7 cellular contexts compared by ENCODE assay signal in genomic region chr7:149261321-149261828, GRCh38. TPM values are rescaled to one million over a fixed set of nuclear protein-coding genes. Genes with fewer than 3 reads are reported as not detected.
DNase-seq lines count a peak whose midpoint lies in the region; ATAC-seq and TF ChIP-seq lines count a peak whose summit lies in the region.

No MANE protein-coding gene starts in this region.

- DNase-seq in GM12865 (ENCODE audit: low read depth): peak; percentile 26
- peak; percentile 38 for DNase-seq in T-helper 2 cell treated with Interferon-gamma antibody and Interleukin-4, amounts not matched to agents 5 μg/mL and 100 μg/mL, for 36 hours (ENCODE audit: low spot score)
- DNase-seq in esophagus squamous epithelium (lab: John Stamatoyannopoulos, UW): no peak
- peak; percentile 22 for DNase-seq in neural progenitor cell (ENCODE audit: low spot score)
- no peak for DNase-seq in hepatic stellate cell (ENCODE audit: low spot score)
- no peak for DNase-seq in stimulated activated naive CD4-positive, alpha-beta T cell treated with Interleukin-2 at 50 U/mL for 16 hours (lab: John Stamatoyannopoulos, UW)

- H3K36me3 ChIP-seq in esophagus squamous epithelium: peaks cover 0 to 27% (median 2%) of the 10 kb centered on the region in 3 donors
- no peaks in the 10 kb centered on the region for H3K36me3 ChIP-seq in neural progenitor cell

- peak overlapping the region; percentile 92 for H2AFZ ChIP-seq in neural progenitor cell (replicated peaks)

- peak overlapping the region; percentile 86 to 97 (median 94) for H3K27ac ChIP-seq in esophagus squamous epithelium
- H3K27ac ChIP-seq in neural progenitor cell: no peak overlapping the region

- H4K20me1 ChIP-seq in neural progenitor cell (ENCODE audit: low read depth): peaks cover 4% of the 10 kb centered on the region

- no peak for TF ChIP-seq POLR2A in esophagus squamous epithelium (IDR thresholded peaks at IDR 0.05)

- H3K9me3 ChIP-seq in esophagus squamous epithelium: no peaks in the 10 kb centered on the region
- no peaks in the 10 kb centered on the region for H3K9me3 ChIP-seq in neural progenitor cell (ENCODE audit: low read depth)

- intact Hi-C loops in esophagus squamous epithelium (cut with DNase I): no loop called here

- peaks cover 8% of the 10 kb centered on the region for H3K36me3 Mint-ChIP-seq in T-helper 2 cell treated with Interferon-gamma antibody and Interleukin-4, amounts not matched to agents 5 μg/mL and 100 μg/mL, for 36 hours (ENCODE audit: low read depth)
- peaks cover 14% of the 10 kb centered on the region for H3K36me3 Mint-ChIP-seq in neural progenitor cell

- no peaks in the 10 kb centered on the region for H3K9me3 Mint-ChIP-seq in T-helper 2 cell treated with Interferon-gamma antibody and Interleukin-4, amounts not matched to agents 5 μg/mL and 100 μg/mL, for 36 hours
- no peaks in the 10 kb centered on the region for H3K9me3 Mint-ChIP-seq in neural progenitor cell

- H3K4me3 Mint-ChIP-seq in T-helper 2 cell treated with Interferon-gamma antibody and Interleukin-4, amounts not matched to agents 5 μg/mL and 100 μg/mL, for 36 hours: peak overlapping the region; percentile 83
- peak overlapping the region; percentile 85 for H3K4me3 Mint-ChIP-seq in neural progenitor cell

- peak overlapping the region; percentile 88 for H3K27ac Mint-ChIP-seq in T-helper 2 cell treated with Interferon-gamma antibody and Interleukin-4, amounts not matched to agents 5 μg/mL and 100 μg/mL, for 36 hours
- H3K27ac Mint-ChIP-seq in neural progenitor cell: peak overlapping the region; percentile 46

- no peak overlapping the region for H3K9ac ChIP-seq in neural progenitor cell

- TF ChIP-seq CTCF in GM12865 (IDR thresholded peaks at IDR 0.05; ENCODE audit: insufficient read depth, low read depth, low read length, missing control alignments) (no peak), esophagus squamous epithelium (IDR thresholded peaks at IDR 0.05) (no peak), neural progenitor cell (IDR thresholded peaks at IDR 0.05) (no peak)

- peaks cover 13% of the 10 kb centered on the region for H3F3A ChIP-seq in neural progenitor cell (ENCODE audit: low read depth)

- H3K4me1 ChIP-seq in esophagus squamous epithelium (peaks cover 0 to 45% (median 11%) of the 10 kb centered on the region in 3 donors), neural progenitor cell (no peaks in the 10 kb centered on the region)

- H3K27me3 ChIP-seq in esophagus squamous epithelium: no peaks in the 10 kb centered on the region
- peaks cover 21% of the 10 kb centered on the region for H3K27me3 ChIP-seq in neural progenitor cell

- WGBS in esophagus squamous epithelium, 2 donors: 1 to 7% methylated on average over 8 to 16 of the region's 16 CpGs

- peaks cover 17% of the 10 kb centered on the region for H3K4me1 Mint-ChIP-seq in T-helper 2 cell treated with Interferon-gamma antibody and Interleukin-4, amounts not matched to agents 5 μg/mL and 100 μg/mL, for 36 hours (ENCODE audit: low read depth)
- H3K4me1 Mint-ChIP-seq in neural progenitor cell: peaks cover 10% of the 10 kb centered on the region

- peak overlapping the region; percentile 94 for H3K4me3 ChIP-seq in GM12865 (ENCODE audit: low read depth, low read length)
- H3K4me3 ChIP-seq in esophagus squamous epithelium: peak overlapping the region; percentile 56 to 86 (median 63)
- H3K4me3 ChIP-seq in neural progenitor cell: peak overlapping the region; percentile 56

- H3K4me2 ChIP-seq in neural progenitor cell: peak overlapping the region; percentile 86

- H3K79me2 ChIP-seq in neural progenitor cell (ENCODE audit: low read depth): no peaks in the 10 kb centered on the region

- ATAC-seq in HG02678 (IDR thresholded peaks at IDR 0.05; ENCODE audit: unreplicated experiment): peak; percentile 1

- no peaks in the 10 kb centered on the region for H3K27me3 Mint-ChIP-seq in T-helper 2 cell treated with Interferon-gamma antibody and Interleukin-4, amounts not matched to agents 5 μg/mL and 100 μg/mL, for 36 hours (ENCODE audit: low read depth)
- no peaks in the 10 kb centered on the region for H3K27me3 Mint-ChIP-seq in neural progenitor cell (ENCODE audit: insufficient read depth, low read depth)

RNA-seq across cellular contexts. Expression of gene ZNF783, which starts 0.6 kb away (rescaled TPM):
- 10 to 100 TPM in 1 of 4 donors, 1 to 10 TPM in 3; 3.1 to 15.6 (median 4.8) TPM for total RNA-seq in esophagus squamous epithelium
- 5.5 and 12.0 TPM in 2 replicates for total RNA-seq in neural progenitor cell (ENCODE audit: low replicate concordance)

RNA-seq across cellular contexts. Expression of gene ZNF212, which starts 21.9 kb away (rescaled TPM):
- total RNA-seq in esophagus squamous epithelium (10 to 100 TPM in 2 of 4 donors, 1 to 10 TPM in 2; 8.0 to 11.1 (median 10.2) TPM), neural progenitor cell (ENCODE audit: low replicate concordance) (11.2 and 15.7 TPM in 2 replicates)

Comparison
In these comparisons a context has a peak if more than half of its experiments do, and no peak if none do; other contexts are left out.
1. DNase-seq: peak in GM12865 (single experiment), T-helper 2 cell treated with Interferon-gamma antibody and Interleukin-4, amounts not matched to agents 5 μg/mL and 100 μg/mL, for 36 hours (single experiment) and neural progenitor cell (single experiment); none in esophagus squamous epithelium (single experiment), hepatic stellate cell (single experiment) and stimulated activated naive CD4-positive, alpha-beta T cell treated with Interleukin-2 at 50 U/mL for 16 hours (single experiment).
2. Peak in every context shown above with its lines, with median percentiles within 50 percentile points of each other: H3K4me3 ChIP-seq.